In genomic region chr4:110211770-110212061, GRCh38 we compare ENCODE assay signal across 1 cellular context.
TF ChIP-seq lines count a peak whose summit lies in the region.

No MANE protein-coding gene starts in this region.

TF ChIP-seq in H1, 55 proteins besides CTCF, POLR2A, EP300 and RAD21:
- TF ChIP-seq GABPA (IDR thresholded peaks at IDR 0.05; ENCODE audit: borderline replicate concordance, insufficient read depth, low read length) (no peak), YY1 (IDR thresholded peaks at IDR 0.05; ENCODE audit: low read depth, low read length) (peak; percentile 59; the same call in 1 of the 2 replicates)
TF ChIP-seq in H1: peak in this region for 1.
